ENCODE assay signal across 26 cellular contexts in genomic region chr5:133663380-133664054, GRCh38. TPM values are rescaled to one million over a fixed set of nuclear protein-coding genes. Genes with fewer than 3 reads are reported as not detected.
DNase-seq lines count a peak whose midpoint lies in the region; ATAC-seq, FAIRE-seq and TF ChIP-seq lines count a peak whose summit lies in the region.
"Had no signal": no experiment of that assay in that cellular context is flagged by ENCODE, and none has a peak within 500 bp of the region (broad histone marks: within the 10 kb centered on the region; RNA-seq: fewer than 3 reads in every experiment).

No MANE protein-coding gene starts in this region.

- no peaks in the 10 kb centered on the region for H3K9me2 ChIP-seq in OCI-LY7 (ENCODE audit: insufficient read depth, low read length)

- no peak overlapping the region for H3K4me3 ChIP-seq in mammary epithelial cell (replicated peaks in 1 of 3; ENCODE audit: insufficient read depth in 1 of 3, low read depth in 2 of 3, low read length in 3 of 3)
- H3K4me3 ChIP-seq in RWPE2 (ENCODE audit: severe bottlenecking), result no peak overlapping the region
- no peak overlapping the region for H3K4me3 ChIP-seq in small intestine (ENCODE audit: low read depth in 1 of 2, low read length in 2 of 2)
- H3K4me3 ChIP-seq in OCI-LY7 (ENCODE audit: low read depth, low read length, poor library complexity, severe bottlenecking), result no peak overlapping the region
- H3K4me3 ChIP-seq: BLaER1, Peyer's patch, SK-N-MC had no signal

- WGBS in mammary epithelial cell (ENCODE audit: low coverage, missing lambda C conversion rate), result 87% methylated on average over 7 of the region's 7 CpGs
- WGBS in small intestine, 3 donors, result 79 to 87% (median 80%) methylated on average over 7 of the region's 7 CpGs

- H3K4me3 Mint-ChIP-seq in MCF 10A (ENCODE audit: unreplicated experiment) (no peak overlapping the region), osteocyte (ENCODE audit: unreplicated experiment) (no peak overlapping the region)
- H3K4me3 Mint-ChIP-seq: CD4-positive, CD25-positive, alpha-beta regulatory T cell had no signal

- H3K9me3 Mint-ChIP-seq in MCF 10A (ENCODE audit: unreplicated experiment) (no peaks in the 10 kb centered on the region), osteocyte (ENCODE audit: unreplicated experiment) (no peaks in the 10 kb centered on the region)

- H3K27ac Mint-ChIP-seq in MCF 10A (ENCODE audit: low read depth, unreplicated experiment), result peak overlapping the region; percentile 33
- no peak overlapping the region for H3K27ac Mint-ChIP-seq in osteocyte (ENCODE audit: unreplicated experiment)
- H3K27ac Mint-ChIP-seq: CD4-positive, CD25-positive, alpha-beta regulatory T cell had no signal

- H3K79me2 ChIP-seq in mammary epithelial cell (ENCODE audit: insufficient read depth, low read length) (no peaks in the 10 kb centered on the region), OCI-LY7 (ENCODE audit: insufficient read depth, low read depth, low read length) (no peaks in the 10 kb centered on the region)

- no peaks in the 10 kb centered on the region for H3K4me1 Mint-ChIP-seq in MCF 10A (ENCODE audit: insufficient read depth, unreplicated experiment)
- no peaks in the 10 kb centered on the region for H3K4me1 Mint-ChIP-seq in osteocyte (ENCODE audit: unreplicated experiment)
- H3K4me1 Mint-ChIP-seq: CD4-positive, CD25-positive, alpha-beta regulatory T cell had no signal

- H3K9me3 ChIP-seq in mammary epithelial cell (replicated peaks; ENCODE audit: insufficient read depth, low read length) (no peaks in the 10 kb centered on the region), RWPE2 (ENCODE audit: severe bottlenecking) (no peaks in the 10 kb centered on the region), small intestine (ENCODE audit: control insufficient read depth, low read depth) (no peaks in the 10 kb centered on the region), OCI-LY7 (ENCODE audit: low read length) (no peaks in the 10 kb centered on the region)
- H3K9me3 ChIP-seq: BLaER1, Peyer's patch had no signal

- dilution Hi-C loops in mammary epithelial cell (cut with HindIII; ENCODE audit: low sequenced_read_pairs), result no loop called here

- intact Hi-C loops in MCF 10A (cut with micrococcal nuclease), result no loop called here
- intact Hi-C loops in mammary epithelial cell (cut with micrococcal nuclease), result no loop called here
- intact Hi-C loops in OCI-LY7 (cut with micrococcal nuclease; ENCODE audit: unreplicated experiment), result no loop called here

- H3K27ac ChIP-seq in mammary epithelial cell (ENCODE audit: insufficient read depth, low read depth, low read length) (no peak overlapping the region), RWPE2 (ENCODE audit: poor library complexity, severe bottlenecking) (peak overlapping the region; percentile 75), epithelial cell of prostate (peak overlapping the region; percentile 37), small intestine (ENCODE audit: low read depth in 1 of 2, low read length in 1 of 2) (no peak overlapping the region), OCI-LY7 (ENCODE audit: low read depth, low read length, poor library complexity, severe bottlenecking) (no peak overlapping the region)
- H3K27ac ChIP-seq: BLaER1, Peyer's patch, SK-N-MC had no signal

- no peaks in the 10 kb centered on the region for H3K36me3 ChIP-seq in mammary epithelial cell (ENCODE audit: insufficient read depth, low read length)
- no peaks in the 10 kb centered on the region for H3K36me3 ChIP-seq in RWPE2 (ENCODE audit: low read depth)
- H3K36me3 ChIP-seq in small intestine (ENCODE audit: control insufficient read depth in 2 of 2, insufficient read depth in 2 of 2, low read length in 2 of 2), result no peaks in the 10 kb centered on the region
- H3K36me3 ChIP-seq in OCI-LY7 (ENCODE audit: insufficient read depth, low read length), result no peaks in the 10 kb centered on the region
- H3K36me3 ChIP-seq: BLaER1, Peyer's patch had no signal

- H3K27me3 ChIP-seq in mammary epithelial cell (ENCODE audit: insufficient read depth, low read length) (no peaks in the 10 kb centered on the region), RWPE2 (ENCODE audit: insufficient read depth, poor library complexity, severe bottlenecking) (no peaks in the 10 kb centered on the region), small intestine (ENCODE audit: control insufficient read depth in 2 of 2, insufficient read depth in 2 of 2, low read length in 2 of 2) (peaks cover 0 to 6% of the 10 kb centered on the region in 2 donors)
- H3K27me3 ChIP-seq: BLaER1, Peyer's patch had no signal

- no peak for DNase-seq in MCF 10A (ENCODE audit: unreplicated experiment)
- no peak for DNase-seq in mammary epithelial cell
- DNase-seq in RWPE2 (ENCODE audit: low spot score), result no peak
- no peak for DNase-seq in epithelial cell of prostate (ENCODE audit: low read depth, low spot score)
- DNase-seq in osteocyte (ENCODE audit: extremely low spot score, unreplicated experiment), result peak; percentile 71
- no peak for DNase-seq in small intestine
- DNase-seq in OCI-LY7 (ENCODE audit: low spot score), result no peak
- DNase-seq: CD4-positive, CD25-positive, alpha-beta regulatory T cell; DMS153; DND-41; H7; KG1; MM.1S; NCI-H1048; NCI-H1417 treated with DMSO at 0.1 percent for 48 hours; NCI-H1694 treated with DMSO at 0.1 percent for 48 hours; NCI-H2081; NCI-H2227 treated with DMSO at 0.1 percent for 48 hours; NCI-H510A; Peyer's patch; SIG-M5 had no signal

- peaks cover 40% of the 10 kb centered on the region for H3K27me3 Mint-ChIP-seq in MCF 10A (ENCODE audit: insufficient read depth, unreplicated experiment)
- H3K27me3 Mint-ChIP-seq in osteocyte (ENCODE audit: unreplicated experiment), result peaks cover 8% of the 10 kb centered on the region

- no peak for ATAC-seq in RWPE2 (ENCODE audit: low read depth)
- no peak for ATAC-seq in GM19328 (IDR thresholded peaks at IDR 0.05; ENCODE audit: unreplicated experiment)

- H3K4me1 ChIP-seq in mammary epithelial cell (ENCODE audit: insufficient read depth, low read length) (no peaks in the 10 kb centered on the region), RWPE2 (ENCODE audit: insufficient read depth, poor library complexity, severe bottlenecking) (peaks cover 24% of the 10 kb centered on the region), small intestine (ENCODE audit: control insufficient read depth in 2 of 2, insufficient read depth in 1 of 2, low read depth in 1 of 2, low read length in 1 of 2) (no peaks in the 10 kb centered on the region), OCI-LY7 (ENCODE audit: insufficient read depth, low read length, poor library complexity, severe bottlenecking) (peaks cover 6% of the 10 kb centered on the region)
- H3K4me1 ChIP-seq: BLaER1, Peyer's patch had no signal

- POLR2A ChIA-PET in MCF 10A (lab: Yijun Ruan, JAX), result interaction anchor here (0.5 kb wide), 1 partner anchor 527 kb away, joined by 3 read pairs; no protein-coding TSS in a partner anchor
- POLR2A ChIA-PET in OCI-LY7 (lab: Charles Lee), result interaction anchor here (0.6 to 0.7 kb wide), 2 partner anchors 13 to 1346 kb away, joined by 3 read pairs; no protein-coding TSS in a partner anchor

- no peak overlapping the region for H2AFZ ChIP-seq in mammary epithelial cell (ENCODE audit: low read depth, low read length)
- H2AFZ ChIP-seq in OCI-LY7 (ENCODE audit: low read length), result no peak overlapping the region

- in situ Hi-C loops in mammary epithelial cell (cut with MboI; ENCODE audit: low sequenced_read_pairs in 2 of 2), result no loop called here

- H4K20me1 ChIP-seq in mammary epithelial cell (ENCODE audit: insufficient read depth, low read length) (peaks cover 5% of the 10 kb centered on the region), OCI-LY7 (ENCODE audit: insufficient read depth, low read length) (no peaks in the 10 kb centered on the region)
- H4K20me1 ChIP-seq: BLaER1 had no signal

- no TSS peak for BruUV-seq in MCF 10A (replicated peaks; lab: Mats Ljungman, UMichigan)
- BruUV-seq in mammary epithelial cell (replicated peaks; lab: Mats Ljungman, UMichigan), result no TSS peak
- no TSS peak for BruUV-seq in OCI-LY7 (replicated peaks; lab: Mats Ljungman, UMichigan)

- H3K4me2 ChIP-seq in mammary epithelial cell (ENCODE audit: insufficient read depth, low read depth, low read length), result no peak overlapping the region
- H3K4me2 ChIP-seq in OCI-LY7 (ENCODE audit: low read length), result no peak overlapping the region
- H3K4me2 ChIP-seq: BLaER1 had no signal

- TF ChIP-seq CTCF in MCF 10A (IDR thresholded peaks at IDR 0.05; ENCODE audit: unreplicated experiment) (no peak), mammary epithelial cell (conservative IDR thresholded peaks at IDR 0.05 in 1 of 2, IDR thresholded peaks at IDR 0.05 in 1 of 2; ENCODE audit: extremely low read depth in 1 of 2, insufficient read depth in 1 of 2, low read depth in 1 of 2, low read length in 2 of 2) (no peak), RWPE2 (IDR thresholded peaks at IDR 0.05; ENCODE audit: poor library complexity, severe bottlenecking) (no peak), osteocyte (IDR thresholded peaks at IDR 0.05) (no peak), OCI-LY7 (conservative IDR thresholded peaks at IDR 0.05; ENCODE audit: low read length) (no peak)

- no peak overlapping the region for H3K9ac ChIP-seq in mammary epithelial cell (ENCODE audit: insufficient read depth, low read length)
- H3K9ac ChIP-seq: BLaER1 had no signal

- CTCF ChIA-PET in MCF 10A (lab: Yijun Ruan, JAX) (interaction anchor here (0.6 kb wide), 1 partner anchor 56 kb away, joined by 3 read pairs; no protein-coding TSS in a partner anchor), mammary epithelial cell (lab: Charles Lee; ENCODE audit: low non-redundant PET) (no interaction called here), OCI-LY7 (lab: Charles Lee; ENCODE audit: unreplicated experiment) (no interaction called here)

- FAIRE-seq in small intestine (lab: Jason Lieb, UNC), result no peak
- FAIRE-seq: GM12892, GM19239 had no signal

- peaks cover 4% of the 10 kb centered on the region for H3K36me3 Mint-ChIP-seq in MCF 10A (ENCODE audit: insufficient read depth, unreplicated experiment)
- H3K36me3 Mint-ChIP-seq in osteocyte (ENCODE audit: unreplicated experiment), result no peaks in the 10 kb centered on the region
- H3K36me3 Mint-ChIP-seq: CD4-positive, CD25-positive, alpha-beta regulatory T cell had no signal

RNA-seq across cellular contexts. Expression of gene FSTL4, which starts 51.2 kb away (rescaled TPM):
- total RNA-seq in MCF 10A (2022) (0.12 TPM in 1 of 2 replicates, not detected in the other), mammary epithelial cell (1 to 10 TPM; 1.1 to 3.7 TPM), osteocyte (not detected in 2 replicates), OCI-LY7 (2022) (not detected in 2 replicates)
- polyA plus RNA-seq in mammary epithelial cell (1.4 TPM), small intestine (under 1 TPM in 1 of 3 donors, not detected in 2; 0.25 TPM)
- polyA minus RNA-seq in mammary epithelial cell, result not detected
- not detected in 2 replicates for total RNA-seq in OCI-LY7 (2014; rRNA removed; shearing (Covaris generic))
- polyA plus RNA-seq: CD4-positive, CD25-positive, alpha-beta regulatory T cell had no signal

Comparison
In these comparisons a context has a peak if more than half of its experiments do, and no peak if none do; other contexts are left out.
1. H3K27ac ChIP-seq: peak in RWPE2 (single experiment) and epithelial cell of prostate (single experiment); none in mammary epithelial cell (single experiment), small intestine (0 of 2) and OCI-LY7 (single experiment).